In the genomic region with DNA sequence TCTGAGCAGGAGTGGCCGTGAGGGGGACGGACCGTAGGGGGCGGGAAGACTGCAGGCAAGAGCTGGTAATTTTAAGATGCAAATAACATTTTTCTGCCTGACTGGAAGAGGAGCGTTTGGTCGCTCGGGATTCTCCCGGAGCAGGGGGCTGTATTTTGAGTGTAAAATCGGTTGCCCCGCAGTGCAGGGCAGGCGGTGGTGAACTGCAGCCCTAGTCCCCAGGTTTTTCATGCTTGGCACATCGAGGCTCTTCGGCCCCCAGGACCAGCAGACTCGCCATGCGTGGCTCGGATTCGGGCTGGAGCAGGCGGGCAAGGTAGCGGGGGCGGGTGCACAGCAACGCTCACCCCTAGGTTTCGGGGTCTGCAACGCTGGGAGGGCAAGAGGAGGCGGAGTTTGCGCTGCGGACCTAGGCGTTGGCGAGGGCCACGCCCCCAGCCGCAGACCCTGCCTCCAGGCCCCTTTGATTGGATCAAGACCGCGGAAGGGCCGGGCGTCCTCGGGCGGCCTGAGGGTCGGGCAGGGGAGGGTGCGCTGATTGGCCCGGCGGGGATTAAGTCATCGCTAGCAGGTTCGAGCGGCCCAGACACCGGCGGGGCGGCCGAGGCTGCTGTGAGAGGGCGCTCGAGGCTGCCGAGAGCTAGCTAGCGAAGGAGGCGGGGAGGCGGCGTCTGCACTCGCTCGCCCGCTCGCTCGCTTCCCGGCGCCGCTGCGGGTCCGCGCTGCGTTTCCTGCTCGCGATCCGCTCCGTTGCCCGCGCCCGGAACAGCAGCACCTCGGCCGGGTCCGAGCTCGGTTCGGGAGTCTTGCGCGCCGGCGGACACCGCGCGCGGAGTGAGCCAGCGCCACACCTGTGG, we compare ENCODE assay signal across 8 cellular contexts. TPM values are rescaled to one million over a fixed set of nuclear protein-coding genes. Genes with fewer than 3 reads are reported as not detected.
DNase-seq lines count a peak whose midpoint lies in the region; ATAC-seq and TF ChIP-seq lines count a peak whose summit lies in the region.

A gene with protein sequence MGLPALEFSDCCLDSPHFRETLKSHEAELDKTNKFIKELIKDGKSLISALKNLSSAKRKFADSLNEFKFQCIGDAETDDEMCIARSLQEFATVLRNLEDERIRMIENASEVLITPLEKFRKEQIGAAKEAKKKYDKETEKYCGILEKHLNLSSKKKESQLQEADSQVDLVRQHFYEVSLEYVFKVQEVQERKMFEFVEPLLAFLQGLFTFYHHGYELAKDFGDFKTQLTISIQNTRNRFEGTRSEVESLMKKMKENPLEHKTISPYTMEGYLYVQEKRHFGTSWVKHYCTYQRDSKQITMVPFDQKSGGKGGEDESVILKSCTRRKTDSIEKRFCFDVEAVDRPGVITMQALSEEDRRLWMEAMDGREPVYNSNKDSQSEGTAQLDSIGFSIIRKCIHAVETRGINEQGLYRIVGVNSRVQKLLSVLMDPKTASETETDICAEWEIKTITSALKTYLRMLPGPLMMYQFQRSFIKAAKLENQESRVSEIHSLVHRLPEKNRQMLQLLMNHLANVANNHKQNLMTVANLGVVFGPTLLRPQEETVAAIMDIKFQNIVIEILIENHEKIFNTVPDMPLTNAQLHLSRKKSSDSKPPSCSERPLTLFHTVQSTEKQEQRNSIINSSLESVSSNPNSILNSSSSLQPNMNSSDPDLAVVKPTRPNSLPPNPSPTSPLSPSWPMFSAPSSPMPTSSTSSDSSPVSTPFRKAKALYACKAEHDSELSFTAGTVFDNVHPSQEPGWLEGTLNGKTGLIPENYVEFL (plus strand): TSS at position 585 of the 857 bp plus-strand sequence. CDS start 385 bp downstream, outside the sequence.

- ATAC-seq in HG02852 (IDR thresholded peaks at IDR 0.05; ENCODE audit: unreplicated experiment), result peak; percentile 97
- peak; percentile 89 to 93 (median 92) for ATAC-seq in T-cell (replicated peaks in 1 of 4)
- peak; percentile 97 to 98 (median 98) for ATAC-seq in heart right ventricle
- peak; percentile 98 for ATAC-seq in upper lobe of right lung

- TF ChIP-seq CTCF in GM13976 (IDR thresholded peaks at IDR 0.05; ENCODE audit: borderline replicate concordance, control extremely low read depth, extremely low read depth, insufficient read depth, missing control alignments), result peak; percentile 15
- peak in 6 of 9 donors; percentile 13 to 63 (median 50) for TF ChIP-seq CTCF in heart right ventricle (IDR thresholded peaks at IDR 0.05)
- peak; percentile 41 for TF ChIP-seq CTCF in upper lobe of right lung (IDR thresholded peaks at IDR 0.05)

- no peaks in the 10 kb centered on the region for H3K9me3 Mint-ChIP-seq in T-cell

- H3K4me3 ChIP-seq in heart right ventricle (peak within 1 kb of the TSS; percentile 58 to 98 (median 92)), upper lobe of right lung (peak within 1 kb of the TSS; percentile 96)

- H3K4me1 ChIP-seq in heart right ventricle, result peaks cover 8 to 47% (median 41%) of the 10 kb centered on the region in 9 donors
- peaks cover 21% of the 10 kb centered on the region for H3K4me1 ChIP-seq in upper lobe of right lung

- no peaks in the 10 kb centered on the region for H3K9me3 ChIP-seq in heart right ventricle
- H3K9me3 ChIP-seq in upper lobe of right lung, result no peaks in the 10 kb centered on the region

- peak within 1 kb of the TSS; percentile 81 to 92 for H3K27ac Mint-ChIP-seq in T-cell

- WGBS in heart right ventricle, 2 donors, result 0% methylated on average over 86 to 87 of the region's 87 CpGs

- in situ Hi-C loops in GM13976 (cut with MboI; ENCODE audit: low sequenced_read_pairs, unreplicated experiment), result no loop called here

- H3K36me3 ChIP-seq in heart right ventricle (no peaks in the 10 kb centered on the region), upper lobe of right lung (no peaks in the 10 kb centered on the region)

- peak within 1 kb of the TSS; percentile 83 to 95 (median 91) for H3K4me3 Mint-ChIP-seq in T-cell

- CTCF ChIA-PET in T-cell (lab: Charles Lee), result interaction anchor here in 1 of 2 donors (0.5 to 5.4 kb wide), 22 partner anchors 9 to 801 kb away, joined by 3 to 28 read pairs (median 4); partner anchors contain the start of gene RNF14

- no peaks in the 10 kb centered on the region for H3K27me3 Mint-ChIP-seq in T-cell

- H3K4me1 Mint-ChIP-seq in T-cell, result peaks cover 37 to 43% (median 40%) of the 10 kb centered on the region in 3 donors

- POLR2A ChIA-PET in T-cell (lab: Charles Lee), result interaction anchor here (0.6 to 1.8 kb wide), 8 partner anchors 10 to 801 kb away, joined by 3 to 9 read pairs (median 3); partner anchors contain the start of gene RNF14 (in 1 of the 2)

- H3K27me3 ChIP-seq in heart right ventricle (no peaks in the 10 kb centered on the region), upper lobe of right lung (no peaks in the 10 kb centered on the region)

- intact Hi-C loops in heart right ventricle (cut with DNase I) (loop anchor here (2.0 to 5.0 kb wide), 9 partner anchors 17 to 102 kb away; no protein-coding TSS in a partner anchor), posterior vena cava (cut with DNase I) (loop anchor here (5.0 to 10.0 kb wide), 2 partner anchors 45 to 97 kb away; no protein-coding TSS in a partner anchor), upper lobe of right lung (cut with DNase I) (loop anchor here (10.0 kb wide), 1 partner anchor 95 kb away; no protein-coding TSS in a partner anchor)

- H3K36me3 Mint-ChIP-seq in T-cell, result no peaks in the 10 kb centered on the region

- peak within 1 kb of the TSS; percentile 80 to 95 (median 92) for H3K27ac ChIP-seq in heart right ventricle
- peak within 1 kb of the TSS; percentile 82 for H3K27ac ChIP-seq in upper lobe of right lung

- DNase-seq in GM13976 (ENCODE audit: low spot score) (peak; percentile 95), NCI-H1436 treated with DMSO at 0.1 percent for 48 hours (lab: John Stamatoyannopoulos, UW) (peak; percentile 74), T-cell (peak; percentile 81 to 94 (median 87)), amniotic epithelial cell (ENCODE audit: low read depth) (peak; percentile 91), heart right ventricle (peak; percentile 97 to 98), posterior vena cava (ENCODE audit: low spot score) (peak; percentile 99), upper lobe of right lung (peak; percentile 99)

RNA-seq across cellular contexts. Expression of the gene that starts here (rescaled TPM):
- total RNA-seq in T-cell, result 10 to 100 TPM; 22.8 to 49.3 (median 28.3) TPM
- 10 to 100 TPM; 31.7 to 45.8 (median 39.1) TPM for total RNA-seq in heart right ventricle
- 10 to 100 TPM in 1 of 2 donors, 1 to 10 TPM in 1; 7.5 to 17.8 TPM for polyA plus RNA-seq in heart right ventricle
- total RNA-seq in posterior vena cava, result 10 to 100 TPM; 31.8 to 39.5 TPM
- total RNA-seq in upper lobe of right lung, result 35.4 TPM

Comparison
In these comparisons a context has a peak if more than half of its experiments do, and no peak if none do; other contexts are left out.
1. Peak in every context shown above with its lines: DNase-seq, ATAC-seq, H3K4me3 ChIP-seq and H3K27ac ChIP-seq.